20 cellular contexts compared by ENCODE assay signal in the genomic region with DNA sequence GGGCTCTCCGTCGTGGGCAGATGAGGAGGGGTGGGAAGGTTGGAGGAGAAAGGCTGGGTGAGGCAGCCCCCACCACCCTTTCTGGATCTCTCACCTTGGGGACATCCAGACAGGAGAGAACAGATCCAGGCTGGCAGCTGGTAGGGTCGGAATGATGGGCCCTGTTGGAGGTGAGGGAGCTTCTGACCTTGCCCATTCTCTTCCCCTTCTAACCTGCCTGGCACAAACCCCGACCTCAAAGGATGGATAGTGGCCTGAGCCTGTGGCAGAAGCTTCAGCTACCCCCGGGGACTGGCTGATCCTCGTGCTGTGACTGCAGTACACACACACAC. TPM values are rescaled to one million over a fixed set of nuclear protein-coding genes. Genes with fewer than 3 reads are reported as not detected.
"Had no signal": no experiment of that assay in that cellular context is flagged by ENCODE, and none has a peak within 500 bp of the region (broad histone marks: within the 10 kb centered on the region; RNA-seq: fewer than 3 reads in every experiment).

No MANE protein-coding gene starts in this region.

- H3K4me3 Mint-ChIP-seq: activated B cell treated with CpG ODN at 0.5 μM for 24 hours; activated naive CD4-positive, alpha-beta T cell treated with anti-CD3 and anti-CD28 coated beads, Interleukin-2, amount 50 U/mL, for 24 hours; activated T-helper 17 cell treated with anti-CD3 and anti-CD28 coated beads, Interleukin-2, amount 50 U/mL, for 72 hours; naive thymus-derived CD4-positive, alpha-beta T cell; T-helper 2 cell treated with Interferon-gamma antibody and Interleukin-4, amounts not matched to agents 5 μg/mL and 100 μg/mL, for 36 hours had no signal

- H3K27ac Mint-ChIP-seq: activated B cell treated with CpG ODN at 0.5 μM for 24 hours; activated naive CD4-positive, alpha-beta T cell treated with anti-CD3 and anti-CD28 coated beads, Interleukin-2, amount 50 U/mL, for 24 hours; activated T-helper 17 cell treated with anti-CD3 and anti-CD28 coated beads, Interleukin-2, amount 50 U/mL, for 72 hours; T-helper 2 cell treated with Interferon-gamma antibody and Interleukin-4, amounts not matched to agents 5 μg/mL and 100 μg/mL, for 36 hours had no signal

- H3K36me3 Mint-ChIP-seq: activated naive CD4-positive, alpha-beta T cell treated with anti-CD3 and anti-CD28 coated beads, Interleukin-2, amount 50 U/mL, for 24 hours; naive thymus-derived CD4-positive, alpha-beta T cell had no signal

- H3K9me3 ChIP-seq: adrenal gland, esophagus muscularis mucosa, mucosa of descending colon, sigmoid colon, tibial artery, vagina had no signal

- H3K27me3 Mint-ChIP-seq: activated B cell treated with CpG ODN at 0.5 μM for 24 hours; activated naive CD4-positive, alpha-beta T cell treated with anti-CD3 and anti-CD28 coated beads, Interleukin-2, amount 50 U/mL, for 24 hours; activated T-helper 17 cell treated with anti-CD3 and anti-CD28 coated beads, Interleukin-2, amount 50 U/mL, for 72 hours had no signal

- H3K36me3 ChIP-seq: adrenal gland, esophagus muscularis mucosa, sigmoid colon, tibial artery, vagina had no signal

- H3K4me1 Mint-ChIP-seq: activated naive CD4-positive, alpha-beta T cell treated with anti-CD3 and anti-CD28 coated beads, Interleukin-2, amount 50 U/mL, for 24 hours; activated T-helper 17 cell treated with anti-CD3 and anti-CD28 coated beads, Interleukin-2, amount 50 U/mL, for 72 hours had no signal

- H3K27ac ChIP-seq: esophagus muscularis mucosa, sigmoid colon, tibial artery, vagina had no signal

- H3K9me3 Mint-ChIP-seq: activated B cell treated with CpG ODN at 0.5 μM for 24 hours; activated naive CD4-positive, alpha-beta T cell treated with anti-CD3 and anti-CD28 coated beads, Interleukin-2, amount 50 U/mL, for 24 hours; activated T-helper 17 cell treated with anti-CD3 and anti-CD28 coated beads, Interleukin-2, amount 50 U/mL, for 72 hours; naive thymus-derived CD4-positive, alpha-beta T cell; T-helper 2 cell treated with Interferon-gamma antibody and Interleukin-4, amounts not matched to agents 5 μg/mL and 100 μg/mL, for 36 hours had no signal

- DNase-seq: activated B cell treated with CpG ODN at 0.5 μM for 24 hours; activated CD4-positive, alpha-beta T cell treated with anti-CD3 and anti-CD28 coated beads for 48 hours; central memory CD4-positive, alpha-beta T cell; cortex of kidney; effector CD4-positive, alpha-beta T cell; hippocampal formation; mucosa of descending colon; occipital lobe; stimulated activated CD4-positive, alpha-beta T cell treated with anti-CD3 and anti-CD28 coated beads, Interleukin-1b, Interleukin-23, amount 100 ng/mL, for 48 hours had no signal

- H3K4me3 ChIP-seq: adrenal gland, esophagus muscularis mucosa, mucosa of descending colon, sigmoid colon, tibial artery, vagina had no signal

- ATAC-seq: activated T-helper 17 cell treated with anti-CD3 and anti-CD28 coated beads, Interleukin-2, amount 50 U/mL, for 72 hours; left lobe of liver; mucosa of descending colon; naive thymus-derived CD4-positive, alpha-beta T cell had no signal

- H3K4me1 ChIP-seq: adrenal gland, esophagus muscularis mucosa, sigmoid colon, tibial artery, vagina had no signal

- H3K27me3 ChIP-seq: adrenal gland, sigmoid colon, vagina had no signal

RNA-seq across cellular contexts. Expression of a gene that starts 6.0 kb away (rescaled TPM):
- total RNA-seq: activated B cell treated with CpG ODN at 0.5 μM for 24 hours; activated T-helper 17 cell treated with anti-CD3 and anti-CD28 coated beads, Interleukin-2, amount 50 U/mL, for 72 hours; esophagus muscularis mucosa; left lobe of liver; mucosa of descending colon; naive thymus-derived CD4-positive, alpha-beta T cell; occipital lobe; pulmonary artery endothelial cell; sigmoid colon; vagina had no signal

RNA-seq across cellular contexts. Expression of a gene that starts 29.2 kb away (rescaled TPM):
- total RNA-seq: esophagus muscularis mucosa, left lobe of liver, mucosa of descending colon, pulmonary artery endothelial cell, vagina had no signal
